23 cellular contexts compared by ENCODE assay signal in genomic region chr13:103184413-103184812, GRCh38.
A peak's percentile ranks its signal among the peaks of the same experiment; 100 is the strongest.
DNase-seq lines count a peak whose midpoint lies in the region; ATAC-seq and TF ChIP-seq lines count a peak whose summit lies in the region.
"Had no signal": no experiment of that assay in that cellular context is flagged by ENCODE, and none has a peak within 500 bp of the region (broad histone marks: within the 10 kb centered on the region; RNA-seq: fewer than 3 reads in every experiment).

No MANE protein-coding gene starts in this region.

- peaks cover 12% of the 10 kb centered on the region for H3K4me1 ChIP-seq in foreskin keratinocyte
- H3K4me1 ChIP-seq: HAP-1, right atrium auricular region had no signal

- H3K27ac ChIP-seq in foreskin keratinocyte, result no peak overlapping the region
- H3K27ac ChIP-seq: right atrium auricular region had no signal

- TF ChIP-seq POLR2A in GM18505 (IDR thresholded peaks at IDR 0.05; ENCODE audit: borderline replicate concordance, extremely low read depth, insufficient read depth, insufficient read length), result no peak

- ATAC-seq in GM18505 (IDR thresholded peaks at IDR 0.05; ENCODE audit: unreplicated experiment), result peak; percentile 58
- peak; percentile 48 for ATAC-seq in GM21367 (IDR thresholded peaks at IDR 0.05; ENCODE audit: unreplicated experiment)
- peak; percentile 76 for ATAC-seq in HG02870 (IDR thresholded peaks at IDR 0.05; ENCODE audit: unreplicated experiment)
- peak; percentile 43 for ATAC-seq in HG03442 (IDR thresholded peaks at IDR 0.05; ENCODE audit: unreplicated experiment)
- ATAC-seq in foreskin keratinocyte, result no peak
- ATAC-seq: activated T-cell treated with anti-CD3 and anti-CD28 coated beads, Interleukin-2, amount 50 U/mL, for 4 hours; HepG2; PC-3 had no signal

- DNase-seq in NCI-H146 (lab: John Stamatoyannopoulos, UW) (no peak), activated T-cell treated with anti-CD3 and anti-CD28 coated beads for 4 hours (no peak), NCI-H524 treated with DMSO at 0.1 percent for 48 hours (lab: John Stamatoyannopoulos, UW) (no peak), foreskin keratinocyte (no peak)
- DNase-seq: activated B cell treated with CpG ODN at 0.5 μM for 24 hours; activated CD4-positive, alpha-beta memory T cell treated with anti-CD3 and anti-CD28 coated beads, Interleukin-2, amount 10 ng/mL, durations not matched to agents 7 days and 5 days; activated T-cell treated with anti-CD3 and anti-CD28 coated beads, Interleukin-2, amount 50 U/mL, for 4 hours; CD4-positive, CD25-positive, alpha-beta regulatory T cell; endodermal cell; head of caudate nucleus; NCI-H1417 treated with DMSO at 0.1 percent for 48 hours; NCI-H2171; NCI-H82; occipital lobe; PC-3; T-helper 2 cell had no signal

- no peaks in the 10 kb centered on the region for H3K27me3 ChIP-seq in foreskin keratinocyte
- H3K27me3 ChIP-seq: right atrium auricular region had no signal

- TF ChIP-seq CTCF in foreskin keratinocyte (conservative IDR thresholded peaks at IDR 0.05), result no peak
